Comparison of ENCODE assay signal across 16 cellular contexts in the genomic region with DNA sequence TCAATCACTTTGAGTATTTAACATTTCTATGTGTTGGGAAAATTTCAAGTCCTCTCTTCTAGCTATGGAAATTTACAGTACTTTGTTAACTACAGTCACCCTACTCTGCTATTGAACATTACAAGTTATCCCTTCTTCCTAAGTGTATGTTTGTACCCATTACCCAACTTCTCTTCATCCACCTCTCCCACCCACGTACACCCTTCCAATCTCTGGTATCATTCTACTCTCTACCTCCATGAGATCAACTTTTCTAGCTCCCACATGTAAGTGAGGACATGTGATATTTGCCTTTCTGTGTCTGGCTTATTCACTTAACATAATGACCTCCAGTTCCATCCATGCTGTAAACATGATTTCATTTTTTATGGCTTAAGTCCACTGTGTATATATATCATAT. TPM values are rescaled to one million over a fixed set of nuclear protein-coding genes. Genes with fewer than 3 reads are reported as not detected.
A peak's percentile ranks its signal among the peaks of the same experiment; 100 is the strongest.
DNase-seq lines count a peak whose midpoint lies in the region; ATAC-seq and TF ChIP-seq lines count a peak whose summit lies in the region.
"Had no signal": no experiment of that assay in that cellular context is flagged by ENCODE, and none has a peak within 500 bp of the region (broad histone marks: within the 10 kb centered on the region; RNA-seq: fewer than 3 reads in every experiment).

No MANE protein-coding gene starts in this region.

- no peak for DNase-seq in CD4-positive, alpha-beta T cell
- DNase-seq in OCI-LY7 (ENCODE audit: low spot score) = no peak
- DNase-seq in A172 (ENCODE audit: low spot score) = no peak
- DNase-seq in foreskin fibroblast = no peak
- DNase-seq: activated CD8-positive, alpha-beta T cell treated with anti-CD3 and anti-CD28 coated beads, Interleukin-2, amount 10 ng/mL, durations not matched to agents 7 days and 5 days; COR-L47; dorsolateral prefrontal cortex; erythroblast; H9; IMR-90; midbrain; NCI-H1930; NCI-H446; WERI-Rb-1 had no signal

- CTCF ChIA-PET in CD4-positive, alpha-beta T cell (lab: Charles Lee) = no interaction called here
- CTCF ChIA-PET in OCI-LY7 (lab: Charles Lee; ENCODE audit: unreplicated experiment) = no interaction called here

- H3K36me3 ChIP-seq in OCI-LY7 (ENCODE audit: insufficient read depth, low read length) = peaks cover 10% of the 10 kb centered on the region

- POLR2A ChIA-PET in CD4-positive, alpha-beta T cell (lab: Charles Lee) = interaction anchor here (0.8 kb wide), 1 partner anchor 17 kb away, joined by 4 read pairs; no protein-coding TSS in a partner anchor
- POLR2A ChIA-PET in OCI-LY7 (lab: Charles Lee) = interaction anchor here (0.6 to 1.2 kb wide), 3 partner anchors 12 to 91 kb away, joined by 3 to 4 read pairs (median 3); partner anchors contain the start of gene ZNF764

- TSS peak; percentile 42 for BruUV-seq in OCI-LY7 (replicated peaks; lab: Mats Ljungman, UMichigan)

- no peaks in the 10 kb centered on the region for H3K9me3 Mint-ChIP-seq in CD4-positive, alpha-beta T cell
- H3K9me3 Mint-ChIP-seq: activated T-helper 17 cell treated with anti-CD3 and anti-CD28 coated beads, Interleukin-2, amount 50 U/mL, for 72 hours; H9 had no signal

- H3K4me1 ChIP-seq in OCI-LY7 (ENCODE audit: insufficient read depth, low read length, poor library complexity, severe bottlenecking) = peaks cover 14% of the 10 kb centered on the region

- H3K4me2 ChIP-seq in OCI-LY7 (ENCODE audit: low read length) = peak overlapping the region; percentile 14; the same call in 1 of the 2 replicates

- intact Hi-C loops in CD4-positive, alpha-beta T cell (cut with DNase I, micrococcal nuclease) = loop anchor here in 1 of 2 experiments (5.0 kb wide), 2 partner anchors 63 to 123 kb away; partner anchors contain the start of gene SRCAP
- intact Hi-C loops in OCI-LY7 (cut with micrococcal nuclease; ENCODE audit: unreplicated experiment) = no loop called here

- H3K36me3 Mint-ChIP-seq in CD4-positive, alpha-beta T cell (ENCODE audit: low read depth) = peaks cover 5% of the 10 kb centered on the region

- no peaks in the 10 kb centered on the region for H3K27me3 Mint-ChIP-seq in CD4-positive, alpha-beta T cell
- H3K27me3 Mint-ChIP-seq: activated T-helper 17 cell treated with anti-CD3 and anti-CD28 coated beads, Interleukin-2, amount 50 U/mL, for 72 hours had no signal

- peaks cover 26% of the 10 kb centered on the region for H3K4me1 Mint-ChIP-seq in CD4-positive, alpha-beta T cell (ENCODE audit: low read depth)

- no peak overlapping the region for H3K27ac ChIP-seq in CD4-positive, alpha-beta T cell (ENCODE audit: low read depth, low read length)
- H3K27ac ChIP-seq in OCI-LY7 (ENCODE audit: low read depth, low read length, poor library complexity, severe bottlenecking) = no peak overlapping the region
- H3K27ac ChIP-seq: dorsolateral prefrontal cortex, gastroesophageal sphincter, WERI-Rb-1 had no signal

- no peak for ATAC-seq in CD4-positive, alpha-beta T cell (ENCODE audit: poor library complexity)
- ATAC-seq: activated CD8-positive, alpha-beta T cell treated with anti-CD3 and anti-CD28 coated beads, Interleukin-2, amount 10 ng/mL, durations not matched to agents 7 days and 5 days; gastroesophageal sphincter had no signal

- H2AFZ ChIP-seq in OCI-LY7 (ENCODE audit: low read length) = no peak overlapping the region

- H3K4me3 Mint-ChIP-seq in CD4-positive, alpha-beta T cell = peak overlapping the region; percentile 17
- H3K4me3 Mint-ChIP-seq: activated CD8-positive, alpha-beta T cell treated with anti-CD3 and anti-CD28 coated beads, Interleukin-2, amount 10 ng/mL, durations not matched to agents 7 days and 5 days; activated T-helper 17 cell treated with anti-CD3 and anti-CD28 coated beads, Interleukin-2, amount 50 U/mL, for 72 hours; H9 had no signal

- H3K79me2 ChIP-seq in OCI-LY7 (ENCODE audit: insufficient read depth, low read depth, low read length) = peaks cover 25% of the 10 kb centered on the region

- no peak overlapping the region for H3K4me3 ChIP-seq in OCI-LY7 (ENCODE audit: low read depth, low read length, poor library complexity, severe bottlenecking)
- H3K4me3 ChIP-seq in foreskin fibroblast (ENCODE audit: low read depth in 1 of 2, low read length in 2 of 2) = no peak overlapping the region
- H3K4me3 ChIP-seq: dorsolateral prefrontal cortex, gastroesophageal sphincter had no signal

- no peaks in the 10 kb centered on the region for H4K20me1 ChIP-seq in OCI-LY7 (ENCODE audit: insufficient read depth, low read length)

- no peaks in the 10 kb centered on the region for H3K9me3 ChIP-seq in CD4-positive, alpha-beta T cell (ENCODE audit: control insufficient read depth, low read length)
- no peaks in the 10 kb centered on the region for H3K9me3 ChIP-seq in OCI-LY7 (ENCODE audit: low read length)
- H3K9me3 ChIP-seq: gastroesophageal sphincter had no signal

- H3K27ac Mint-ChIP-seq in CD4-positive, alpha-beta T cell = peak overlapping the region; percentile 13
- H3K27ac Mint-ChIP-seq: activated CD8-positive, alpha-beta T cell treated with anti-CD3 and anti-CD28 coated beads, Interleukin-2, amount 10 ng/mL, durations not matched to agents 7 days and 5 days; activated T-helper 17 cell treated with anti-CD3 and anti-CD28 coated beads, Interleukin-2, amount 50 U/mL, for 72 hours; H9 had no signal

- no peaks in the 10 kb centered on the region for H3K9me2 ChIP-seq in OCI-LY7 (ENCODE audit: insufficient read depth, low read length)

- TF ChIP-seq CTCF in CD4-positive, alpha-beta T cell (IDR thresholded peaks at IDR 0.05) = no peak
- no peak for TF ChIP-seq CTCF in OCI-LY7 (conservative IDR thresholded peaks at IDR 0.05; ENCODE audit: low read length)
- TF ChIP-seq CTCF in foreskin fibroblast (IDR thresholded peaks at IDR 0.05; ENCODE audit: low read depth, low read length) = no peak

- no peaks in the 10 kb centered on the region for H3K27me3 ChIP-seq in CD4-positive, alpha-beta T cell (ENCODE audit: control insufficient read depth, insufficient read depth, low read length)
- H3K27me3 ChIP-seq: dorsolateral prefrontal cortex, gastroesophageal sphincter had no signal

RNA-seq across cellular contexts. Expression of gene ZNF688, which starts 3.2 kb away (rescaled TPM):
- 1 to 10 TPM; 8.8 to 9.6 TPM for total RNA-seq in CD4-positive, alpha-beta T cell
- total RNA-seq in OCI-LY7 (2014; rRNA removed; shearing (Covaris generic)) = 17.5 and 19.8 TPM in 2 replicates
- 15.0 and 15.3 TPM in 2 replicates for total RNA-seq in OCI-LY7 (2022)
- total RNA-seq in A172 (2014; rRNA removed; shearing (Covaris generic)) = 6.9 and 11.9 TPM in 2 replicates

RNA-seq across cellular contexts. Expression of gene ZNF785, which starts 10.8 kb away (rescaled TPM):
- total RNA-seq in CD4-positive, alpha-beta T cell = 1 to 10 TPM; 6.6 to 7.7 TPM
- total RNA-seq in OCI-LY7 (2014; rRNA removed; shearing (Covaris generic)) = 6.8 and 9.3 TPM in 2 replicates
- 4.1 and 4.6 TPM in 2 replicates for total RNA-seq in OCI-LY7 (2022)
- not detected in 2 replicates for total RNA-seq in A172 (2014; rRNA removed; shearing (Covaris generic))

RNA-seq across cellular contexts. Expression of gene ZNF764, which starts 16.5 kb away (rescaled TPM):
- 10 to 100 TPM; 20.4 to 22.9 TPM for total RNA-seq in CD4-positive, alpha-beta T cell
- 10.5 and 14.6 TPM in 2 replicates for total RNA-seq in OCI-LY7 (2014; rRNA removed; shearing (Covaris generic))
- 12.8 and 13.8 TPM in 2 replicates for total RNA-seq in OCI-LY7 (2022)
- total RNA-seq in A172 (2014; rRNA removed; shearing (Covaris generic)) = 7.3 and 8.1 TPM in 2 replicates

RNA-seq across cellular contexts. Expression of gene ZNF689, which starts 35.5 kb away (rescaled TPM):
- 10 to 100 TPM; 15.3 to 15.7 TPM for total RNA-seq in CD4-positive, alpha-beta T cell
- 13.1 and 15.0 TPM in 2 replicates for total RNA-seq in OCI-LY7 (2014; rRNA removed; shearing (Covaris generic))
- total RNA-seq in OCI-LY7 (2022) = 15.5 and 16.7 TPM in 2 replicates
- 11.7 and 16.6 TPM in 2 replicates for total RNA-seq in A172 (2014; rRNA removed; shearing (Covaris generic))

RNA-seq across cellular contexts. Expression of gene ZNF747, which starts 40.0 kb away (rescaled TPM):
- total RNA-seq in CD4-positive, alpha-beta T cell = 1 to 10 TPM; 6.3 to 6.7 TPM
- total RNA-seq in OCI-LY7 (2014; rRNA removed; shearing (Covaris generic)) = 15.7 and 22.2 TPM in 2 replicates
- total RNA-seq in OCI-LY7 (2022) = 17.2 and 20.8 TPM in 2 replicates
- total RNA-seq in A172 (2014; rRNA removed; shearing (Covaris generic)) = 2.0 and 2.5 TPM in 2 replicates
